In the genomic region with DNA sequence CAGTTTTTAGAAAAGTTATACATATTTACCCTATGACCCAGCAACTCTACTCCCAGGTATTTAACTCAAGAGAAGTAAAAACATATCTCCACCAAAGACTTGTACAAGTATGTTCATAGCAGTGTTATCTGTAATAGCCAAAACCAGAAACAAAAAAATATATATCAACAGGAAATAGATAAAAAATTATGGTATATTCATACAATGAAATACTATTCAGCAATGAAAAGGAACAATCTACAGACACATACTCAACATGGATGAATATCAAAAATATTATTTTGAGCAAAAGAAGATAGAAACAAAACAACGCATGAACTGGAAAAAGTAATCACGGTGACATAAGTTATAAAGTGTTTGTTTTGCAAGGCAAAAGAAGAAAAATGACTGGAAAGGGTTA, we compare ENCODE assay signal across 37 cellular contexts.
"Had no signal": no experiment of that assay in that cellular context is flagged by ENCODE, and none has a peak within 500 bp of the region (broad histone marks: within the 10 kb centered on the region; RNA-seq: fewer than 3 reads in every experiment).

No MANE protein-coding gene starts in this region.

- H3K27me3 ChIP-seq: adrenal gland, body of pancreas, brain microvascular endothelial cell, breast epithelium had no signal

- H3K27ac ChIP-seq: adrenal gland, body of pancreas, brain microvascular endothelial cell, breast epithelium, VCaP had no signal

- H3K4me3 ChIP-seq: adrenal gland, body of pancreas, breast epithelium had no signal

- ATAC-seq: activated CD8-positive, alpha-beta T cell treated with anti-CD3 and anti-CD28 coated beads for 36 hours; activated naive CD4-positive, alpha-beta T cell treated with anti-CD3 and anti-CD28 coated beads, Interleukin-2, amount 50 U/mL, for 72 hours; activated T-cell treated with anti-CD3 and anti-CD28 coated beads, Interleukin-2, amount 50 U/mL, for 4 hours; activated T-cell treated with anti-CD3 and anti-CD28 coated beads, Interleukin-2, amount 50 U/mL, for 72 hours; activated T-helper 17 cell treated with anti-CD3 and anti-CD28 coated beads, Interleukin-2, amount 50 U/mL, for 72 hours; body of pancreas had no signal

- FAIRE-seq: astrocyte, TTC549 had no signal

- H3K9me3 ChIP-seq: adrenal gland, body of pancreas, breast epithelium had no signal

- H3K4me3 Mint-ChIP-seq: activated B cell treated with CpG ODN at 0.5 μM for 24 hours; activated CD4-positive, alpha-beta memory T cell treated with anti-CD3 and anti-CD28 coated beads for 36 hours; activated CD4-positive, alpha-beta T cell treated with anti-CD3 and anti-CD28 coated beads, Interleukin-2, amount 10 ng/mL, durations not matched to agents 24 days and 14 days; activated CD8-positive, alpha-beta T cell treated with anti-CD3 and anti-CD28 coated beads for 36 hours; activated naive CD4-positive, alpha-beta T cell treated with anti-CD3 and anti-CD28 coated beads for 36 hours; activated naive CD8-positive, alpha-beta T cell treated with anti-CD3 and anti-CD28 coated beads for 36 hours; activated T-cell treated with anti-CD3 and anti-CD28 coated beads, Interleukin-2, amount 50 U/mL, for 4 hours; activated T-cell treated with anti-CD3 and anti-CD28 coated beads, Interleukin-2, amount 50 U/mL, for 72 hours; activated T-helper 1 cell treated with anti-CD3 and anti-CD28 coated beads, Interleukin-12 subunit alpha, Interleukin-12 subunit beta, Interleukin-2, Interleukin-4 antibody, amounts not matched to agents 30 ng/mL and 10 ng/mL and 1 ng/mL, durations not matched to agents 14 hours and 24 hours and 36 hours; activated T-helper 17 cell treated with anti-CD3 and anti-CD28 coated beads, Interleukin-2, amount 50 U/mL, for 72 hours; T-helper 1 cell treated with Interleukin-12 subunit alpha and Interleukin-12 subunit beta and Interleukin-4 antibody, amounts not matched to agents 30 μg/mL and 1 μg/mL, for 36 hours; T-helper 2 cell treated with Interferon-gamma antibody and Interleukin-4, amounts not matched to agents 5 μg/mL and 100 μg/mL, for 36 hours had no signal

- H3K27me3 Mint-ChIP-seq: activated B cell treated with CpG ODN at 0.5 μM for 24 hours; activated CD4-positive, alpha-beta memory T cell treated with anti-CD3 and anti-CD28 coated beads for 36 hours; activated CD4-positive, alpha-beta T cell treated with anti-CD3 and anti-CD28 coated beads, Interleukin-2, amount 10 ng/mL, durations not matched to agents 24 days and 14 days; activated CD8-positive, alpha-beta T cell treated with anti-CD3 and anti-CD28 coated beads for 36 hours; activated naive CD8-positive, alpha-beta T cell treated with anti-CD3 and anti-CD28 coated beads for 36 hours; activated T-helper 17 cell treated with anti-CD3 and anti-CD28 coated beads, Interleukin-2, amount 50 U/mL, for 72 hours had no signal

- H3K27ac Mint-ChIP-seq: activated B cell treated with CpG ODN at 0.5 μM for 24 hours; activated CD4-positive, alpha-beta memory T cell treated with anti-CD3 and anti-CD28 coated beads for 36 hours; activated CD4-positive, alpha-beta T cell treated with anti-CD3 and anti-CD28 coated beads, Interleukin-2, amount 10 ng/mL, durations not matched to agents 24 days and 14 days; activated CD8-positive, alpha-beta T cell treated with anti-CD3 and anti-CD28 coated beads for 36 hours; activated naive CD4-positive, alpha-beta T cell treated with anti-CD3 and anti-CD28 coated beads for 36 hours; activated naive CD4-positive, alpha-beta T cell treated with anti-CD3 and anti-CD28 coated beads, Interleukin-2, amount 50 U/mL, for 72 hours; activated naive CD8-positive, alpha-beta T cell treated with anti-CD3 and anti-CD28 coated beads for 36 hours; activated T-cell treated with anti-CD3 and anti-CD28 coated beads, Interleukin-2, amount 50 U/mL, for 72 hours; activated T-helper 1 cell treated with anti-CD3 and anti-CD28 coated beads, Interleukin-12 subunit alpha, Interleukin-12 subunit beta, Interleukin-2, Interleukin-4 antibody, amounts not matched to agents 30 ng/mL and 10 ng/mL and 1 ng/mL, durations not matched to agents 14 hours and 24 hours and 36 hours; activated T-helper 17 cell treated with anti-CD3 and anti-CD28 coated beads, Interleukin-2, amount 50 U/mL, for 72 hours; T-helper 1 cell treated with Interleukin-12 subunit alpha and Interleukin-12 subunit beta and Interleukin-4 antibody, amounts not matched to agents 30 μg/mL and 1 μg/mL, for 36 hours; T-helper 2 cell treated with Interferon-gamma antibody and Interleukin-4, amounts not matched to agents 5 μg/mL and 100 μg/mL, for 36 hours had no signal

- H3K4me1 ChIP-seq: body of pancreas, breast epithelium had no signal

- H3K9me3 Mint-ChIP-seq: activated CD4-positive, alpha-beta memory T cell treated with anti-CD3 and anti-CD28 coated beads for 36 hours; activated naive CD4-positive, alpha-beta T cell treated with anti-CD3 and anti-CD28 coated beads, Interleukin-2, amount 50 U/mL, for 72 hours; activated T-cell treated with anti-CD3 and anti-CD28 coated beads, Interleukin-2, amount 50 U/mL, for 4 hours; activated T-helper 17 cell treated with anti-CD3 and anti-CD28 coated beads, Interleukin-2, amount 50 U/mL, for 72 hours had no signal

- DNase-seq: activated B cell treated with CpG ODN at 0.5 μM for 24 hours; activated CD4-positive, alpha-beta memory T cell treated with anti-CD3 and anti-CD28 coated beads for 36 hours; activated CD4-positive, alpha-beta T cell treated with anti-CD3 and anti-CD28 coated beads for 4 hours; activated CD4-positive, alpha-beta T cell treated with anti-CD3 and anti-CD28 coated beads, Interleukin-2, amount 10 ng/mL, durations not matched to agents 24 days and 14 days; activated CD4-positive, alpha-beta T cell treated with anti-CD3 and anti-CD28 coated beads, Interleukin-2, amount 50 U/mL, for 1 hour; activated CD4-positive, alpha-beta T cell treated with anti-CD3 and anti-CD28 coated beads, Interleukin-2, amount 50 U/mL, for 4 hours; activated CD4-positive, CD25-positive, alpha-beta regulatory T cell treated with anti-CD3 and anti-CD28 coated beads, Interleukin-2, amount 50 U/mL, for 72 hours; activated CD8-positive, alpha-beta memory T cell treated with anti-CD3 and anti-CD28 coated beads, Interleukin-2, amount 50 U/mL, for 4 hours; activated CD8-positive, alpha-beta T cell treated with anti-CD3 and anti-CD28 coated beads for 36 hours; activated effector memory CD4-positive, alpha-beta T cell treated with anti-CD3 and anti-CD28 coated beads, Interleukin-2, amount 50 U/mL, for 16 hours; activated gamma-delta T cell treated with Interleukin-2 at 50 U/mL for 16 hours; activated naive CD4-positive, alpha-beta T cell; activated naive CD4-positive, alpha-beta T cell treated with anti-CD3 and anti-CD28 coated beads for 36 hours; activated naive CD4-positive, alpha-beta T cell treated with anti-CD3 and anti-CD28 coated beads, Interleukin-2, amount 50 U/mL, for 16 hours; activated naive CD8-positive, alpha-beta T cell treated with anti-CD3 and anti-CD28 coated beads for 36 hours; activated T-cell treated with anti-CD3 and anti-CD28 coated beads for 4 hours; activated T-cell treated with anti-CD3 and anti-CD28 coated beads, Interleukin-2, amount 50 U/mL, for 1 hour; activated T-cell treated with anti-CD3 and anti-CD28 coated beads, Interleukin-2, amount 50 U/mL, for 4 hours; activated T-cell treated with anti-CD3 and anti-CD28 coated beads, Interleukin-2, amount 50 U/mL, for 72 hours; adrenal gland; amniotic stem cell; aorta; body of pancreas; brain microvascular endothelial cell; central memory CD4-positive, alpha-beta T cell; T-helper 1 cell; T-helper 2 cell; T-helper 9 cell had no signal

- H3K4me1 Mint-ChIP-seq: activated B cell treated with CpG ODN at 0.5 μM for 24 hours; activated naive CD8-positive, alpha-beta T cell treated with anti-CD3 and anti-CD28 coated beads for 36 hours had no signal

- H3K36me3 ChIP-seq: brain microvascular endothelial cell, breast epithelium had no signal
